ENCODE assay signal across 24 cellular contexts in the genomic region with DNA sequence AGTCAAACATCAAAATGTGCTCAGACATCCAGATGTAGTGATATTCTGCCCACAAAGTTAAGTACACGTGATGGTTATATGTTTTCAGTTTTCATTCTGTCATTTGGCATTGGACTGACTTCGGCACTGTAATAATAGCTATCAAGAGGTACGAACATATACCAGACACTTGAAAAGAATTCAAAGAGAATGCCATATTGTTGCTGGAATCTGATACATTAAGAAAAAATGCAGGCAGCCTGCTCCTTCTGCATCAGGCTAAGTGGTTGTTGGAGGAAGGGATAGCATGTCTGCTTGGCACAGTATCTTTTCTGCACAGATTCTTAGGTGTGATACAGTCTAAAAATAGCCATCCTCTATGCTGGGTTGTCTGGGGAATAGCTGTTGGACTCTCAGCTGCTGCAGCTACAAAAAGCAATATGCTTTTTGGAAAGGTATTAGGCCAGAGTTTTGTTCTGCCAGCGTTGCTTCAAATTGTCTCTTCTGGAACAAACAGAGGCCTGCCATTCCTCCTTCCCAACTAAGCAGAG.
"Had no signal": no experiment of that assay in that cellular context is flagged by ENCODE, and none has a peak within 500 bp of the region (broad histone marks: within the 10 kb centered on the region; RNA-seq: fewer than 3 reads in every experiment).

No MANE protein-coding gene starts in this region.

- H3K4me3 ChIP-seq: ascending aorta, cardiac muscle cell, gastroesophageal sphincter, hepatocyte, ovary, right lobe of liver, skin epidermis, tibial nerve had no signal

- DNase-seq: activated CD4-positive, alpha-beta memory T cell treated with anti-CD3 and anti-CD28 coated beads for 36 hours; activated CD4-positive, alpha-beta T cell treated with anti-CD3 and anti-CD28 coated beads, Interleukin-2, amount 10 ng/mL, durations not matched to agents 24 days and 14 days; activated CD4-positive, CD25-positive, alpha-beta regulatory T cell treated with anti-CD3 and anti-CD28 coated beads, Interleukin-2, amount 50 U/mL, for 72 hours; activated CD8-positive, alpha-beta memory T cell treated with anti-CD3 and anti-CD28 coated beads, Interleukin-2, amount 50 U/mL, for 4 hours; activated gamma-delta T cell; activated naive CD4-positive, alpha-beta T cell treated with anti-CD3 and anti-CD28 coated beads, Interleukin-2, amount 10 ng/mL, durations not matched to agents 7 days and 5 days; activated naive CD8-positive, alpha-beta T cell treated with anti-CD3 and anti-CD28 coated beads, Interleukin-2, amount 10 ng/mL, durations not matched to agents 7 days and 5 days; activated T-cell treated with anti-CD3 and anti-CD28 coated beads, Interleukin-2, amount 50 U/mL, for 1 hour; cortex of kidney; kidney; left colon; mammary epithelial cell; naive B cell; nephron progenitor cell; ovary; right lobe of liver; stimulated activated CD4-positive, alpha-beta T cell treated with anti-CD3 and anti-CD28 coated beads, Interleukin-12 subunit alpha, Interleukin-12 subunit beta, amount 100 ng/mL, for 4 hours; stimulated activated naive CD4-positive, alpha-beta T cell had no signal

- H3K4me1 ChIP-seq: ascending aorta, gastroesophageal sphincter, right lobe of liver, tibial nerve had no signal

- H3K9me3 ChIP-seq: ascending aorta, gastroesophageal sphincter, ovary, right lobe of liver, tibial nerve had no signal

- H3K36me3 ChIP-seq: ascending aorta, cardiac muscle cell, gastroesophageal sphincter, ovary, right lobe of liver, tibial nerve had no signal

- H2AFZ ChIP-seq: hepatocyte had no signal

- H3K27ac ChIP-seq: ascending aorta, cardiac muscle cell, gastroesophageal sphincter, hepatocyte, ovary, right lobe of liver, skin epidermis, tibial nerve had no signal

- H3K79me2 ChIP-seq: hepatocyte had no signal

- H3K27me3 ChIP-seq: ascending aorta, cardiac muscle cell, hepatocyte, ovary, right lobe of liver, tibial nerve had no signal

- H3K4me2 ChIP-seq: hepatocyte had no signal

- ATAC-seq: gastroesophageal sphincter, left colon, right lobe of liver had no signal
